8 cellular contexts compared by ENCODE assay signal in the genomic region with DNA sequence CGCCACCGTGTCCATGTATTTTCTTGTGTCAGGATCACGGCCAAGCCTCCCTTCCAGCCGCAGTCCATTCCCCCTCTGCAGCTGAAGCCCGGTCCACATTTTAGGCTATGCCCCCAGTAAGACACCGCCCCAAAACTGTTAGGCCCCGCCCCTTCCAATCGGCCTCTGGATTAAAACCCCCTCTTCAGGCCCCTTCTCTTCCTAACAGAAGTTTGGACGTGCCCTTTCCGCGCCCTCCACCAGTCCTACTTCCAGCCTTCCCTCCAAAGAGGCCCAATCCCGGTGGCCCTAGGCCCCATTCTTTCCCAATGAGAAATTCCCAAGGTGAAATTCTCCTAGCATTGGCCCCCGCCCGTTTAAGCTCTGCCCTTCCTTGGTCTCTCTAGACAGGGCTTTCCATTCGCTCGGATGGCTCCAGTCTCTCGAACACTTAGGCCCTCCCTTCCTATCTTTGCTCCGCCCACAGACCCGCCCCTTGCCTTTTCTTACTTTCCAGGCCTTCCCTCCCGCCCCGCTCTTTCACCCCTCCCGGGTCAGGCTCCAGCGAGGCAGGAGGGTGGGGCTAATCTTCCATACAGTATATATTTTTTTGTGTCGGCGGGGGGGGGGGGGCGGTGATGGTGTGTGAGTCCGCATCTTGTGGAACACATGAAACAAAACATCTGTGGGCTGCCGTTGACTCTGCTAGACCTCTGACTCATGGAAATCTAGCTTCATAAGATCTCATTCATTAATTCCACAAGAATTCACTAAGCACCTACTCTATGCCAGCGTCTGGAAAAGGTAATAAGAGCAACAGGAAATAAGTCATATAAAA. TPM values are rescaled to one million over a fixed set of nuclear protein-coding genes. Genes with fewer than 3 reads are reported as not detected.
DNase-seq lines count a peak whose midpoint lies in the region; ATAC-seq and TF ChIP-seq lines count a peak whose summit lies in the region.

No MANE protein-coding gene starts in this region.

- CTCF ChIA-PET in CD8-positive, alpha-beta T cell (lab: Charles Lee) = interaction anchor here (0.9 to 2.5 kb wide), 6 partner anchors 9 to 310 kb away, joined by 3 to 14 read pairs (median 4); no protein-coding TSS in a partner anchor

- H3K27me3 Mint-ChIP-seq in CD8-positive, alpha-beta T cell (ENCODE audit: low read depth) = no peaks in the 10 kb centered on the region

- POLR2A ChIA-PET in CD8-positive, alpha-beta T cell (lab: Charles Lee) = interaction anchor here (0.6 to 2.4 kb wide), 2 partner anchors 11 to 151 kb away, joined by 3 to 15 read pairs; no protein-coding TSS in a partner anchor

- H3K27ac Mint-ChIP-seq in CD8-positive, alpha-beta T cell = peak overlapping the region; percentile 91

- peaks cover 20% of the 10 kb centered on the region for H3K4me1 ChIP-seq in CD8-positive, alpha-beta T cell (ENCODE audit: insufficient read depth, low read length)

- DNase-seq in CD8-positive, alpha-beta T cell = peak in 6 of 7 experiments; percentile 57 to 83 (median 75)
- DNase-seq in MV-4-11 (lab: John Stamatoyannopoulos, UW) = peak; percentile 79
- peak; percentile 96 for DNase-seq in choroid plexus epithelial cell (ENCODE audit: low read depth)
- no peak for DNase-seq in left lobe of liver (ENCODE audit: low spot score)
- peak; percentile 93 to 96 (median 96) for DNase-seq in stimulated activated CD4-positive, alpha-beta T cell treated with anti-CD3 and anti-CD28 coated beads, TNF-alpha, amount 100 ng/mL, for 4 hours (ENCODE audit: low read depth in 3 of 3)
- DNase-seq in HuH-7 (ENCODE audit: low spot score) = no peak
- no peak for DNase-seq in COLO668 (lab: John Stamatoyannopoulos, UW; ENCODE audit: unreplicated experiment)

- peak overlapping the region; percentile 94 for H3K4me3 Mint-ChIP-seq in CD8-positive, alpha-beta T cell

- ATAC-seq in CD8-positive, alpha-beta T cell = peak; percentile 14
- peak; percentile 66 to 68 for ATAC-seq in activated CD4-positive, CD25-positive, alpha-beta regulatory T cell treated with anti-CD3 and anti-CD28 coated beads, Interleukin-2, amount 50 U/mL, for 24 hours
- ATAC-seq in left lobe of liver = peak; percentile 21

- H3K9me3 Mint-ChIP-seq in CD8-positive, alpha-beta T cell = no peaks in the 10 kb centered on the region

- no peaks in the 10 kb centered on the region for H3K9me3 ChIP-seq in CD8-positive, alpha-beta T cell (ENCODE audit: low read length)

- H3K4me3 ChIP-seq in CD8-positive, alpha-beta T cell (ENCODE audit: low read depth, low read length) = peak overlapping the region; percentile 89
- H3K4me3 ChIP-seq in choroid plexus epithelial cell (ENCODE audit: low read depth, low read length) = peak overlapping the region; percentile 95

- no peaks in the 10 kb centered on the region for H3K27me3 ChIP-seq in CD8-positive, alpha-beta T cell (ENCODE audit: insufficient read depth, low read length)

- peaks cover 48% of the 10 kb centered on the region for H3K4me1 Mint-ChIP-seq in CD8-positive, alpha-beta T cell (ENCODE audit: low read depth)

- H3K36me3 ChIP-seq in CD8-positive, alpha-beta T cell (ENCODE audit: insufficient read depth, low read length) = peaks cover 4% of the 10 kb centered on the region

- H3K36me3 Mint-ChIP-seq in CD8-positive, alpha-beta T cell = peaks cover 25% of the 10 kb centered on the region

- no peak for TF ChIP-seq CTCF in CD8-positive, alpha-beta T cell (IDR thresholded peaks at IDR 0.05)
- TF ChIP-seq CTCF in choroid plexus epithelial cell (conservative IDR thresholded peaks at IDR 0.05; ENCODE audit: low read depth, low read length) = no peak

- H3K27ac ChIP-seq in CD8-positive, alpha-beta T cell (ENCODE audit: low read depth, low read length) = peak overlapping the region; percentile 57

- intact Hi-C loops in CD8-positive, alpha-beta T cell (cut with DNase I, micrococcal nuclease) = loop anchor here (1.0 to 5.0 kb wide), 8 partner anchors 10 to 1538 kb away; partner anchors contain the start of genes C19orf47 (in 1 of the 2), EGLN2 (in 1 of the 2), HNRNPUL1 (in 1 of the 2) and PLD3 (in 1 of the 2)

RNA-seq across cellular contexts. Expression of gene LTBP4, which starts 13.6 kb away (rescaled TPM):
- total RNA-seq in CD8-positive, alpha-beta T cell = 100 to 1,000 TPM in 1 of 2 experiments, 10 to 100 TPM in 1; 86.0 to 107 TPM
- total RNA-seq in left lobe of liver = 41.6 TPM

RNA-seq across cellular contexts. Expression of gene SHKBP1, which starts 38.1 kb away (rescaled TPM):
- 10 to 100 TPM; 93.8 to 95.3 TPM for total RNA-seq in CD8-positive, alpha-beta T cell
- total RNA-seq in left lobe of liver = 15.2 TPM

Comparison
In these comparisons a context has a peak if more than half of its experiments do, and no peak if none do; other contexts are left out.
1. ATAC-seq: peak in every context shown above with its lines; median percentile 67 in activated CD4-positive, CD25-positive, alpha-beta regulatory T cell treated with anti-CD3 and anti-CD28 coated beads, Interleukin-2, amount 50 U/mL, for 24 hours; 21 in left lobe of liver; 14 in CD8-positive, alpha-beta T cell.
2. DNase-seq: peak in CD8-positive, alpha-beta T cell (6 of 7), MV-4-11 (single experiment), choroid plexus epithelial cell (single experiment) and stimulated activated CD4-positive, alpha-beta T cell treated with anti-CD3 and anti-CD28 coated beads, TNF-alpha, amount 100 ng/mL, for 4 hours (3 of 3); none in left lobe of liver (single experiment), HuH-7 (single experiment) and COLO668 (single experiment).